11 cellular contexts compared by ENCODE assay signal in the genomic region with DNA sequence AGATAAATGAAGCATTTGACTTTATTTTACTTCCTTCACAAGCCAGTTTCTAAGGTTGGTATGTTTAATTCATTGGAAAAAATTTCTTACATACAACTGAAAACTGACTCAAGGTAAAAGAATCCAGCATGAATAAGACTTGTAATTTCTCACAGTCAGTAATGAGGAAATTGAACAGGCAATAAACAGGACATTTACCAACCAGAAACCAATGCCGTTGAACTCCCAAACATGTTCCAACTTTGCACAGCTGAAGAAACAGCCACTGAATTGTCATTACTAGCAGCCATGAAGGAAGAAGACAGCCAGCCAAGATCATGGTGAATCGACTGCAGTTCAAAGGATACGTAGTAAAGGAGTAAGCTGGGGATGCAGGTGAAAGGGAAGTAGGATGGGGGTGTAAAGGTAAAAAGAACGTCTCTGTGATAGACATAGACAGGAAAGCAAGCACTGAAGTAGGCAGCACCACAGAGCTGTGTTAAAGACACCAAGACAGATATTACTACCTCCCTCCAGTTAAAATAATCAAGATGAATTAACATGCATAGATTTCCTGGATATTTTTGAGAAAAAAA. TPM values are rescaled to one million over a fixed set of nuclear protein-coding genes. Genes with fewer than 3 reads are reported as not detected.
DNase-seq lines count a peak whose midpoint lies in the region; ATAC-seq and TF ChIP-seq lines count a peak whose summit lies in the region.
"Had no signal": no experiment of that assay in that cellular context is flagged by ENCODE, and none has a peak within 500 bp of the region (broad histone marks: within the 10 kb centered on the region; RNA-seq: fewer than 3 reads in every experiment).

No MANE protein-coding gene starts in this region.

- no peaks in the 10 kb centered on the region for H4K20me1 ChIP-seq in GM23248 (ENCODE audit: insufficient read depth)

- H3K9me2 ChIP-seq in GM23248 (ENCODE audit: insufficient read depth), result no peaks in the 10 kb centered on the region

- H3K4me2 ChIP-seq in GM23248 (ENCODE audit: unreplicated experiment), result peak overlapping the region; percentile 64

- H3K36me3 ChIP-seq in GM23248 (ENCODE audit: low read depth), result peaks cover 4% of the 10 kb centered on the region

- no peak overlapping the region for H3K9ac ChIP-seq in GM23248

- H3K79me2 ChIP-seq in GM23248 (ENCODE audit: insufficient read depth), result peaks cover 17% of the 10 kb centered on the region; the same call in 1 of the 2 replicates

- no peak for ATAC-seq in GM18520 (IDR thresholded peaks at IDR 0.05; ENCODE audit: unreplicated experiment)

- peaks cover 15% of the 10 kb centered on the region for H3K4me1 ChIP-seq in GM23248 (ENCODE audit: insufficient read depth)
- H3K4me1 ChIP-seq: Caco-2 had no signal

- 75 to 77% methylated on average over 4 of the region's 4 CpGs for WGBS in GM23248 (ENCODE audit: low coverage in 1 of 2, low lambda C conversion rate in 2 of 2, missing lambda C conversion rate in 2 of 2), 2 experiments

- H3F3A ChIP-seq in GM23248 (ENCODE audit: insufficient read depth), result peaks cover 18% of the 10 kb centered on the region

- no peaks in the 10 kb centered on the region for H3K27me3 ChIP-seq in GM23248 (replicated peaks; ENCODE audit: insufficient read depth)

- DNase-seq in GM23248 (peak; percentile 76), astrocyte of the spinal cord (ENCODE audit: low read depth, low spot score) (peak; percentile 65), foreskin fibroblast (peak; percentile 39 to 62), stromal cell of bone marrow (ENCODE audit: low read depth) (peak; percentile 30), SIG-M5 (lab: John Stamatoyannopoulos, UW) (no peak), NCI-H2107 treated with DMSO at 0.1 percent for 48 hours (lab: John Stamatoyannopoulos, UW; ENCODE audit: unreplicated experiment) (no peak)
- DNase-seq: activated gamma-delta T cell; Caco-2; NCI-H1694 treated with DMSO at 0.1 percent for 48 hours; stimulated activated CD4-positive, alpha-beta T cell treated with anti-CD3 and anti-CD28 coated beads, Interleukin-4, amount 100 ng/mL, for 4 hours had no signal

- no peaks in the 10 kb centered on the region for H3K9me3 ChIP-seq in GM23248 (ENCODE audit: low read depth)
- H3K9me3 ChIP-seq: Caco-2 had no signal

- in situ Hi-C loops in GM23248 (cut with MboI), result no loop called here
- in situ Hi-C loops in astrocyte of the spinal cord (cut with HindIII; ENCODE audit: low sequenced_read_pairs), result no loop called here

- TF ChIP-seq CTCF in astrocyte of the spinal cord (IDR thresholded peaks at IDR 0.05; ENCODE audit: low read depth, low read length) (no peak), foreskin fibroblast (IDR thresholded peaks at IDR 0.05; ENCODE audit: low read depth, low read length) (no peak)

- H3K4me3 ChIP-seq in GM23248, result no peak overlapping the region
- H3K4me3 ChIP-seq in astrocyte of the spinal cord (ENCODE audit: low read depth, low read length), result no peak overlapping the region
- no peak overlapping the region for H3K4me3 ChIP-seq in foreskin fibroblast (ENCODE audit: low read depth in 1 of 2, low read length in 2 of 2)

- peak overlapping the region; percentile 35; the same call in 1 of the 2 replicates for H3K27ac ChIP-seq in GM23248

- H2AFZ ChIP-seq in GM23248, result 0 out of 2 replicates have a peak overlapping the region, but pooled peaks have one; percentile 23

RNA-seq across cellular contexts. Expression of a gene that starts 21.3 kb away (rescaled TPM):
- total RNA-seq in GM23248 (2014; rRNA removed; shearing (Covaris generic)), result 16.1 and 18.3 TPM in 2 replicates
- 6.0 and 6.6 TPM in 2 replicates for polyA plus RNA-seq in GM23248 (2016; fragmentation: Nextera tagmentation; extraction: Ambion mirVana)

Comparison
In these comparisons a context has a peak if more than half of its experiments do, and no peak if none do; other contexts are left out.
1. DNase-seq: peak in GM23248 (single experiment), astrocyte of the spinal cord (single experiment), foreskin fibroblast (2 of 2) and stromal cell of bone marrow (single experiment); none in SIG-M5 (single experiment) and NCI-H2107 treated with DMSO at 0.1 percent for 48 hours (single experiment).